2 cellular contexts compared by ENCODE assay signal in the genomic region with DNA sequence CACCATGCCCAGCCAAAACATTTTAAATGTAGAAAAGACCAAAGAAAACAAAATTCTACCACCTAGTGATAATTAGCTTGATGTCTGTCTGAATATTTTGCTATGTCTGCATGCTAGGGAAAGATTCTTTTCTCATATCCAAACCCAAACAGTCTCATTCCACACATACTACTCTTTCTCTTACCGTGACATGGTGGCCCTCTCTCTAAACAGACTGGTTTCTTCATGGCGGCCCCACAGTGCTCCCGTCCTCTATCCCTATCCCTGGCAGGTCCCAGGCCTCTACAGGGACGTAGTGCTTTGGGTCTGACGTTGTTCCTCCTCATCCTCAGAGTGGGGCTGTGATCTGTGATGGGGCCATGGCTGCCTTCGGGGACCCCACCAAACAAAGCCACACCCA.
TF ChIP-seq lines count a peak whose summit lies in the region.

No MANE protein-coding gene starts in this region.

TF ChIP-seq in IMR-90, 13 proteins besides CTCF, POLR2A, EP300 and RAD21:
- TF ChIP-seq MAZ (IDR thresholded peaks at IDR 0.05; ENCODE audit: borderline replicate concordance, low read depth, low read length) (no peak), CEBPB (IDR thresholded peaks at IDR 0.05; ENCODE audit: low read depth, low read length) (no peak)
TF ChIP-seq in IMR-90: peak in this region for 0.

TF ChIP-seq in HepG2, 621 proteins besides CTCF, POLR2A, EP300 and RAD21:
- TF ChIP-seq CHCHD3 (CRISPR knock-in tag; IDR thresholded peaks at IDR 0.05) = no peak
